In the genomic region with DNA sequence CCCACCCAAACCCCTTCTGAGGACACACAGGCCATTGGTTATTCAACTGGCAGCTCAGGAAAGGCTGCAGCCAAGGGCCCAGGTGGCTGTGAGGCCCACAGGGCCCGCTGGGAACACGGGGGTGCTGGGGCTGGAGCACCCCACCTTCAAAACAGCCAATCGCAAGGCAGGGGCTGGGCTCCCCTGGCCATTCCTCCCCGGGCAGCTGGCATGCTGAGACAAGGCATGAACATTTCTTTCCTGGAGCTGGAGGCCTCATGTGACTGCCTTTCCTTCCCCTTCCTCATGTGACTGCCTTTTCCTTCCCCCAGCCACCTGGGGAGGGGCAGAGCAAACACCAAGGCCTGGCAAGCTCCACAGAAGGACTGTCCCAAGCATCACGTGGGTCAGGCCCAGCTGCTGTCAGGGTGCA, we compare ENCODE assay signal across 13 cellular contexts.
A peak's percentile ranks its signal among the peaks of the same experiment; 100 is the strongest.
DNase-seq lines count a peak whose midpoint lies in the region; ATAC-seq, FAIRE-seq and TF ChIP-seq lines count a peak whose summit lies in the region.
"Had no signal": no experiment of that assay in that cellular context is flagged by ENCODE, and none has a peak within 500 bp of the region (broad histone marks: within the 10 kb centered on the region; RNA-seq: fewer than 3 reads in every experiment).

No MANE protein-coding gene starts in this region.

- H3K4me3 ChIP-seq in RWPE2 (ENCODE audit: severe bottlenecking): no peak overlapping the region
- H3K4me3 ChIP-seq in keratinocyte (ENCODE audit: control insufficient read depth in 2 of 3, extremely low read depth in 1 of 3, insufficient read depth in 2 of 3, low read depth in 1 of 3, low read length in 3 of 3): no peak overlapping the region
- no peak overlapping the region for H3K4me3 ChIP-seq in skeletal muscle tissue (ENCODE audit: low read length in 3 of 3)
- H3K4me3 ChIP-seq: A549, suprapubic skin had no signal

- H3K9me3 ChIP-seq in RWPE2 (ENCODE audit: severe bottlenecking) (no peaks in the 10 kb centered on the region), keratinocyte (ENCODE audit: control insufficient read depth, low read depth, low read length) (no peaks in the 10 kb centered on the region), skeletal muscle tissue (ENCODE audit: control insufficient read depth in 3 of 3, low read length in 3 of 3) (no peaks in the 10 kb centered on the region)
- H3K9me3 ChIP-seq: A549, neutrophil, suprapubic skin had no signal

- no peaks in the 10 kb centered on the region for H3K9me1 ChIP-seq in keratinocyte (ENCODE audit: control insufficient read depth, extremely low read depth, insufficient read depth, low read length)

- ATAC-seq in RWPE2 (ENCODE audit: low read depth): peak; percentile 33; the same call in 1 of the 3 replicates
- ATAC-seq: A549; activated CD8-positive, alpha-beta T cell treated with anti-CD3 and anti-CD28 coated beads, Interleukin-2, amount 10 ng/mL, durations not matched to agents 7 days and 5 days had no signal

- H3K27ac ChIP-seq in RWPE2 (ENCODE audit: poor library complexity, severe bottlenecking) (no peak overlapping the region), keratinocyte (ENCODE audit: control insufficient read depth, insufficient read depth, low read length) (no peak overlapping the region), skeletal muscle tissue (ENCODE audit: low read depth, low read length) (peak overlapping the region; percentile 12)
- H3K27ac ChIP-seq: A549, neutrophil, suprapubic skin had no signal

- no peak overlapping the region for H2AFZ ChIP-seq in keratinocyte (ENCODE audit: control insufficient read depth, low read length)

- H3K4me1 ChIP-seq in RWPE2 (ENCODE audit: insufficient read depth, poor library complexity, severe bottlenecking) (no peaks in the 10 kb centered on the region), keratinocyte (ENCODE audit: control insufficient read depth, extremely low read depth, insufficient read depth, low read length) (peaks cover 11% of the 10 kb centered on the region), skeletal muscle tissue (ENCODE audit: control insufficient read depth in 3 of 3, insufficient read depth in 3 of 3, low read length in 3 of 3) (peaks cover 7 to 21% (median 17%) of the 10 kb centered on the region in 3 donors)
- H3K4me1 ChIP-seq: A549 had no signal

- no peaks in the 10 kb centered on the region for H4K20me1 ChIP-seq in keratinocyte (ENCODE audit: control insufficient read depth, extremely low read depth, insufficient read depth, low read length)

- TF ChIP-seq CTCF in RWPE2 (IDR thresholded peaks at IDR 0.05; ENCODE audit: poor library complexity, severe bottlenecking) (no peak), keratinocyte (optimal IDR thresholded peaks at IDR 0.05 in 1 of 3, IDR thresholded peaks at IDR 0.05 in 1 of 3, conservative IDR thresholded peaks at IDR 0.05 in 1 of 3; ENCODE audit: extremely low read depth in 1 of 3, insufficient read depth in 2 of 3, low read length in 3 of 3) (no peak)

- H3K4me2 ChIP-seq in keratinocyte (ENCODE audit: control insufficient read depth, extremely low read depth, insufficient read depth, low read depth, low read length): no peak overlapping the region
- H3K4me2 ChIP-seq: A549 had no signal

- FAIRE-seq in keratinocyte (lab: Jason Lieb, UNC): peak; percentile 70
- FAIRE-seq: A549 had no signal

- peak; percentile 5 for DNase-seq in NCI-H1436 (lab: John Stamatoyannopoulos, UW)
- DNase-seq in NCI-H1436 treated with DMSO at 0.1 percent for 48 hours (lab: John Stamatoyannopoulos, UW): no peak
- no peak for DNase-seq in RWPE2 (ENCODE audit: low spot score)
- peak; percentile 28 for DNase-seq in keratinocyte (ENCODE audit: low read depth, low spot score)
- no peak for DNase-seq in amniotic stem cell (lab: John Stamatoyannopoulos, UW)
- DNase-seq in cerebellar cortex (ENCODE audit: low spot score): no peak
- DNase-seq in NCI-H2081 treated with DMSO at 0.1 percent for 48 hours (lab: John Stamatoyannopoulos, UW): no peak
- DNase-seq: activated CD8-positive, alpha-beta T cell treated with anti-CD3 and anti-CD28 coated beads, Interleukin-2, amount 10 ng/mL, durations not matched to agents 7 days and 5 days; NCI-H345 had no signal

- H3K36me3 ChIP-seq in RWPE2 (ENCODE audit: low read depth): no peaks in the 10 kb centered on the region
- no peaks in the 10 kb centered on the region for H3K36me3 ChIP-seq in keratinocyte (ENCODE audit: control insufficient read depth in 2 of 2, extremely low read depth in 1 of 2, insufficient read depth in 2 of 2, low read length in 2 of 2)
- no peaks in the 10 kb centered on the region for H3K36me3 ChIP-seq in skeletal muscle tissue (ENCODE audit: control insufficient read depth in 3 of 3, insufficient read depth in 3 of 3, low read length in 3 of 3)
- H3K36me3 ChIP-seq: neutrophil, suprapubic skin had no signal

- no peak overlapping the region for H3K9ac ChIP-seq in keratinocyte (ENCODE audit: control insufficient read depth, extremely low read depth, insufficient read depth, low read length)
- no peak overlapping the region for H3K9ac ChIP-seq in skeletal muscle tissue (ENCODE audit: low read depth in 1 of 3, low read length in 3 of 3)

- H3K79me2 ChIP-seq in keratinocyte (ENCODE audit: control insufficient read depth, insufficient read depth, low read length): no peaks in the 10 kb centered on the region

- dilution Hi-C loops in keratinocyte (cut with MboI; ENCODE audit: extremely low pct_ligation_motif_present, low sequenced_read_pairs): no loop called here

- H3K27me3 ChIP-seq in RWPE2 (ENCODE audit: insufficient read depth, poor library complexity, severe bottlenecking) (no peaks in the 10 kb centered on the region), keratinocyte (ENCODE audit: control insufficient read depth, extremely low read depth, insufficient read depth, low read length) (no peaks in the 10 kb centered on the region), skeletal muscle tissue (ENCODE audit: control insufficient read depth in 3 of 3, insufficient read depth in 3 of 3, low read length in 3 of 3) (no peaks in the 10 kb centered on the region)
- H3K27me3 ChIP-seq: neutrophil, suprapubic skin had no signal

Comparison
In these comparisons a context has a peak if more than half of its experiments do, and no peak if none do; other contexts are left out.
1. DNase-seq: peak in NCI-H1436 (single experiment) and keratinocyte (single experiment); none in NCI-H1436 treated with DMSO at 0.1 percent for 48 hours (single experiment), RWPE2 (single experiment), amniotic stem cell (single experiment), cerebellar cortex (single experiment) and NCI-H2081 treated with DMSO at 0.1 percent for 48 hours (single experiment).